In the genomic region with DNA sequence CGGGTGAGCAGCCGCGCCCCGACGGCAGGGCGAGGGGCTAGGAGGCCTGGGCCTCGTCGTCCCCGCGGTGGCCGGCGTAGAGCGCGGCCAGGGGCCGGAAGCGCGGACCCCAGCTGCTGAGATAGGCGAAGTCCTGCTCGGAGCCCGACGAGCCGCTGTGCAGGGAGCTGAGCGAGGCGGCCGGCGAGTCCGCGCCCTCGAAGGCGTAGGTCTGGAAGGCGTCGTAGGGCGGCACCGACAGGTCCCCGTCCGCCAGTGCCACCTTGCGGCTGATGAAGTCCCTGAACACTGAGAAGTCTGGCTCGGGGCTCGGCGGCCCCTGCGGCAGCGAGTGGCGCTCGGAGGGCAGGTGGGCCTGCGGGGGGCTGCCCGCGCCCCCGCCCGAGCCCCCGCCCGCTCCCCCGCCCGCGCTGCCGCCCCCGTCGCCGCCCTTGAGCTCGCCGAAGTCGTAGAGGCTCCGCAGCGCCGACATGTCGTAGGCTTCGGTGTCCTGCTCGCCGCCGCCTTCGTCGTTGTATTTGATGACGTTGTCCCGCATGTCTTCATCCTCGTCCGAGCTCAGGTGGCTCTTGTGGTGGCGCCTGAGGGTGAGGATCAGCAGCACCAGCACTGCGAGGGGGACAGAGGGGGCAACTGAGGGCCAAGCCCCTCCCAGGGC, we compare ENCODE assay signal across 8 cellular contexts. TPM values are rescaled to one million over a fixed set of nuclear protein-coding genes. Genes with fewer than 3 reads are reported as not detected.
DNase-seq lines count a peak whose midpoint lies in the region; ATAC-seq, FAIRE-seq and TF ChIP-seq lines count a peak whose summit lies in the region.

No MANE protein-coding gene starts in this region.

- H3K27me3 ChIP-seq in H7 (ENCODE audit: control insufficient read depth, insufficient read depth, low read length), result peaks cover 35% of the 10 kb centered on the region
- peaks cover 46% of the 10 kb centered on the region for H3K27me3 ChIP-seq in cardiac muscle cell
- H3K27me3 ChIP-seq in aorta (ENCODE audit: control insufficient read depth in 1 of 2, insufficient read depth in 2 of 2, low read length in 1 of 2), result peaks cover 0 to 4% of the 10 kb centered on the region in 2 donors

- H3K9me3 ChIP-seq in cardiac muscle cell (ENCODE audit: low read depth), result no peaks in the 10 kb centered on the region
- no peaks in the 10 kb centered on the region for H3K9me3 ChIP-seq in aorta (ENCODE audit: control insufficient read depth, low read length)

- H3K4me3 ChIP-seq in H7 (ENCODE audit: insufficient read depth, low read depth, low read length) (peak overlapping the region; percentile 22), cardiac muscle cell (no peak overlapping the region), aorta (ENCODE audit: low read length in 2 of 2) (no peak overlapping the region)

- H3K27ac ChIP-seq in RWPE1, result no peak overlapping the region
- H3K27ac ChIP-seq in cardiac muscle cell, result no peak overlapping the region
- H3K27ac ChIP-seq in aorta (ENCODE audit: low read depth in 1 of 2, low read length in 2 of 2), result no peak overlapping the region

- DNase-seq in H7, result peak; percentile 97
- peak; percentile 82 for DNase-seq in RWPE1 (ENCODE audit: low spot score)
- DNase-seq in activated naive CD4-positive, alpha-beta T cell (lab: John Stamatoyannopoulos, UW), result peak; percentile 15 to 71 (median 40)
- peak; percentile 70 to 86 for DNase-seq in cardiac muscle cell (ENCODE audit: low read depth in 1 of 2, low spot score in 1 of 2)
- DNase-seq in renal cortical epithelial cell (ENCODE audit: low read depth), result peak; percentile 17
- peak; percentile 72 to 90 for DNase-seq in aorta
- DNase-seq in AML-193 (lab: John Stamatoyannopoulos, UW), result no peak
- no peak for DNase-seq in H54 (ENCODE audit: insufficient read length, low spot score)

- no peak for TF ChIP-seq POLR2A in H54 (IDR thresholded peaks at IDR 0.05; ENCODE audit: low read depth, low read length)

- WGBS in aorta, 2 donors, result 3% methylated on average over 49 to 77 of the region's 77 CpGs

- no peak for ATAC-seq in aorta (ENCODE audit: low FRiP score)

- CTCF ChIA-PET in RWPE1 (lab: Yijun Ruan, JAX), result interaction anchor here (0.6 to 5.0 kb wide), 29 partner anchors 9 to 894 kb away, joined by 3 to 39 read pairs (median 4); no protein-coding TSS in a partner anchor

- no peak; the same call in 1 of the 2 replicates for TF ChIP-seq CTCF in RWPE1 (conservative IDR thresholded peaks at IDR 0.05; ENCODE audit: low read depth)
- peak; percentile 59 for TF ChIP-seq CTCF in cardiac muscle cell (IDR thresholded peaks at IDR 0.05; ENCODE audit: low read depth, low read length)

- H3K4me1 ChIP-seq in cardiac muscle cell (ENCODE audit: low read depth), result no peaks in the 10 kb centered on the region
- no peaks in the 10 kb centered on the region for H3K4me1 ChIP-seq in aorta (ENCODE audit: control insufficient read depth in 1 of 2, insufficient read depth in 2 of 2, low read length in 2 of 2)

- POLR2A ChIA-PET in RWPE1 (lab: Yijun Ruan, JAX; ENCODE audit: low non-redundant PET), result no interaction called here

- intact Hi-C loops in aorta (cut with DNase I), result loop anchor here (2.0 to 10.0 kb wide), 2 partner anchors 150 to 152 kb away; partner anchors contain the start of gene SLC12A5 (in 1 of the 2)

- FAIRE-seq in H54 (lab: Jason Lieb, UNC), result no peak

- H3K36me3 ChIP-seq in H7 (replicated peaks; ENCODE audit: control insufficient read depth, insufficient read depth, low read length) (no peaks in the 10 kb centered on the region), cardiac muscle cell (no peaks in the 10 kb centered on the region), aorta (ENCODE audit: control insufficient read depth in 1 of 2, insufficient read depth in 2 of 2, low read length in 1 of 2) (no peaks in the 10 kb centered on the region)

RNA-seq across cellular contexts. Expression of gene CD40, which starts 56.5 kb away (rescaled TPM):
- total RNA-seq in H7 (2014; rRNA removed; shearing (Covaris generic)), result 8.2 and 8.8 TPM in 2 replicates
- 0.35 and 0.42 TPM in 2 replicates for total RNA-seq in cardiac muscle cell
- 0.75 and 1.5 TPM in 2 replicates for polyA plus RNA-seq in cardiac muscle cell
- 38.6 and 89.6 TPM in 2 replicates for total RNA-seq in renal cortical epithelial cell
- 10 to 100 TPM; 20.9 to 36.1 TPM for total RNA-seq in aorta
- 10 to 100 TPM in 1 of 2 donors, 1 to 10 TPM in 1; 8.6 to 47.7 TPM for polyA plus RNA-seq in aorta

Comparison
In these comparisons a context has a peak if more than half of its experiments do, and no peak if none do; other contexts are left out.
1. DNase-seq: peak in H7 (single experiment), RWPE1 (single experiment), activated naive CD4-positive, alpha-beta T cell (4 of 4), cardiac muscle cell (2 of 2), renal cortical epithelial cell (single experiment) and aorta (2 of 2); none in AML-193 (0 of 2) and H54 (single experiment).